Comparison of ENCODE assay signal across 8 cellular contexts in the genomic region with DNA sequence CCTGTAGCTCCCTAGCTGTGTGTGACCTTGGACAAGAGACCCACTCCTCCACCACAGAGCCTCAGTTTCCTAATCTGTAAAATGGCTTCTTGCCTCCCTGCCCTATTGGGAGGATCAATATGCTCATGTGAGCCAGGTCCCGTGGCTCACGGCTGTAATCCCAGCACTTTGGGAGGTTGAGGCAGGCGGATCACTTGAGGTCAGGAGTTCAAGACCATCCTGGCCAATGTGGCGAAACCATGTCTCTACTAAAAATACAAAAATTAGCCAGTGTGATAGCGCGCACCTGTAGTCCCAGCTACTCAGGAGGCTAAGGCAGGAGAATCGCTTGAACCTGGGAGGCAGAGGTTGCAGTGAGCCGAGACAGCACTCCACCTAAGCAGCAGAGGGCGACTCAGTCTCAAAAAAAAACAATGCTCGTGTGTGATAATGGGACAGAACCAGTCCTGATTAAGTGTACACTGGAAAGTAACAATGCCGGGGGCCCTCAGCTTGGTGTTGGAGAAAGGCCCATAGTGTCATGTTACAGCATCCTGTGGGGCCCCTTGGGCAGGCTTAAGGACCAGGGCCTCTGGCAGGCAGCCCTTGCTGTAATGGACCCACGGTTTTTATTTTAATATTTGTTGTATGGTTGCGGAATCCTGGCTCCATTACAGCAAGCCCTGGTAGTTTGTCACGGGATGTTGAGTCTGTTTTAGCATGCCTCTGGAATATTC. TPM values are rescaled to one million over a fixed set of nuclear protein-coding genes. Genes with fewer than 3 reads are reported as not detected.
DNase-seq lines count a peak whose midpoint lies in the region; ATAC-seq and TF ChIP-seq lines count a peak whose summit lies in the region.

No MANE protein-coding gene starts in this region.

- H3K36me3 Mint-ChIP-seq in activated CD8-positive, alpha-beta memory T cell treated with anti-CD3 and anti-CD28 coated beads, Interleukin-2, amount 10 ng/mL, durations not matched to agents 7 days and 5 days = peaks cover 25% of the 10 kb centered on the region

- no peaks in the 10 kb centered on the region for H3K9me3 ChIP-seq in prostate gland

- no peaks in the 10 kb centered on the region for H3K4me1 ChIP-seq in prostate gland (replicated peaks)

- no peak for ATAC-seq in activated CD8-positive, alpha-beta memory T cell treated with anti-CD3 and anti-CD28 coated beads, Interleukin-2, amount 10 ng/mL, durations not matched to agents 7 days and 5 days
- ATAC-seq in GM18861 (IDR thresholded peaks at IDR 0.05; ENCODE audit: unreplicated experiment) = no peak

- TF ChIP-seq POLR2A in prostate gland (IDR thresholded peaks at IDR 0.05) = no peak

- CTCF ChIA-PET in HEK293T (lab: Yijun Ruan, JAX) = interaction anchor here (0.6 to 5.0 kb wide), 5 partner anchors 19 to 173 kb away, joined by 3 to 56 read pairs (median 5); no protein-coding TSS in a partner anchor
- CTCF ChIA-PET in activated CD8-positive, alpha-beta memory T cell treated with anti-CD3 and anti-CD28 coated beads, Interleukin-2, amount 10 ng/mL, durations not matched to agents 7 days and 5 days (lab: Charles Lee) = interaction anchor here (0.6 to 3.1 kb wide), 18 partner anchors 10 to 357 kb away, joined by 3 to 21 read pairs (median 4); a partner anchor contains a TSS

- WGBS in prostate gland = 34% methylated on average over 14 of the region's 14 CpGs

- peaks cover 47% of the 10 kb centered on the region for H3K4me1 Mint-ChIP-seq in activated CD8-positive, alpha-beta memory T cell treated with anti-CD3 and anti-CD28 coated beads, Interleukin-2, amount 10 ng/mL, durations not matched to agents 7 days and 5 days

- H3K27me3 Mint-ChIP-seq in activated CD8-positive, alpha-beta memory T cell treated with anti-CD3 and anti-CD28 coated beads, Interleukin-2, amount 10 ng/mL, durations not matched to agents 7 days and 5 days = no peaks in the 10 kb centered on the region

- DNase-seq in HEK293T (ENCODE audit: extremely low spot score) (peak; percentile 52), NCI-H526 treated with DMSO at 0.1 percent for 48 hours (lab: John Stamatoyannopoulos, UW) (peak; percentile 61), fibroblast of peridontal ligament (ENCODE audit: extremely low read depth) (peak; percentile 94), prostate gland (ENCODE audit: low spot score) (no peak), foreskin melanocyte (no peak)
- peak; percentile 66 for DNase-seq in activated CD8-positive, alpha-beta memory T cell treated with anti-CD3 and anti-CD28 coated beads, Interleukin-2, amount 10 ng/mL, durations not matched to agents 7 days and 5 days

- no peak overlapping the region for H3K4me3 Mint-ChIP-seq in activated CD8-positive, alpha-beta memory T cell treated with anti-CD3 and anti-CD28 coated beads, Interleukin-2, amount 10 ng/mL, durations not matched to agents 7 days and 5 days

- TF ChIP-seq CTCF in C4-2B (conservative IDR thresholded peaks at IDR 0.05) = peak; percentile 86
- peak in 3 of 4 experiments; percentile 72 to 79 (median 78) for TF ChIP-seq CTCF in prostate gland (IDR thresholded peaks at IDR 0.05)

- no peak overlapping the region for H3K4me3 ChIP-seq in prostate gland

- no peak overlapping the region for H3K27ac Mint-ChIP-seq in activated CD8-positive, alpha-beta memory T cell treated with anti-CD3 and anti-CD28 coated beads, Interleukin-2, amount 10 ng/mL, durations not matched to agents 7 days and 5 days

- peaks cover 5% of the 10 kb centered on the region in 2 donors for H3K36me3 ChIP-seq in prostate gland

- POLR2A ChIA-PET in HEK293T (lab: Yijun Ruan, JAX) = interaction anchor here (0.9 to 1.1 kb wide), 3 partner anchors 44 to 67 kb away, joined by 3 to 5 read pairs (median 3); no protein-coding TSS in a partner anchor

- H3K27me3 ChIP-seq in prostate gland (replicated peaks; ENCODE audit: insufficient read depth) = no peaks in the 10 kb centered on the region

- H3K27ac ChIP-seq in C4-2B = no peak overlapping the region
- no peak overlapping the region for H3K27ac ChIP-seq in prostate gland

- intact Hi-C loops in prostate gland (cut with DNase I) = loop anchor here (2.0 kb wide), 1 partner anchor 44 kb away; no protein-coding TSS in a partner anchor

- no peaks in the 10 kb centered on the region for H3K9me3 Mint-ChIP-seq in activated CD8-positive, alpha-beta memory T cell treated with anti-CD3 and anti-CD28 coated beads, Interleukin-2, amount 10 ng/mL, durations not matched to agents 7 days and 5 days (ENCODE audit: low read depth)

TF ChIP-seq in HEK293T, 16 proteins besides CTCF, POLR2A, EP300 and RAD21:
- TF ChIP-seq FOXM1 (IDR thresholded peaks at IDR 0.05; ENCODE audit: borderline replicate concordance) (no peak), CTBP1 (IDR thresholded peaks at IDR 0.05; ENCODE audit: borderline replicate concordance) (no peak), L3MBTL2 (conservative IDR thresholded peaks at IDR 0.05) (no peak), TARDBP (IDR thresholded peaks at IDR 0.05) (no peak), BHLHE40 (IDR thresholded peaks at IDR 0.05; ENCODE audit: borderline replicate concordance) (no peak), ZNF384 (IDR thresholded peaks at IDR 0.05) (no peak), ELF4 (IDR thresholded peaks at IDR 0.05) (no peak), SUZ12 (IDR thresholded peaks at IDR 0.05) (no peak), ARNT (IDR thresholded peaks at IDR 0.05) (no peak), FOXA1 (IDR thresholded peaks at IDR 0.05) (no peak)
- TF ChIP-seq, protein P1, sequence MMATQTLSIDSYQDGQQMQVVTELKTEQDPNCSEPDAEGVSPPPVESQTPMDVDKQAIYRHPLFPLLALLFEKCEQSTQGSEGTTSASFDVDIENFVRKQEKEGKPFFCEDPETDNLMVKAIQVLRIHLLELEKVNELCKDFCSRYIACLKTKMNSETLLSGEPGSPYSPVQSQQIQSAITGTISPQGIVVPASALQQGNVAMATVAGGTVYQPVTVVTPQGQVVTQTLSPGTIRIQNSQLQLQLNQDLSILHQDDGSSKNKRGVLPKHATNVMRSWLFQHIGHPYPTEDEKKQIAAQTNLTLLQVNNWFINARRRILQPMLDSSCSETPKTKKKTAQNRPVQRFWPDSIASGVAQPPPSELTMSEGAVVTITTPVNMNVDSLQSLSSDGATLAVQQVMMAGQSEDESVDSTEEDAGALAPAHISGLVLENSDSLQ (IDR thresholded peaks at IDR 0.05) = no peak
TF ChIP-seq in HEK293T: peak in this region for 0.

RNA-seq across cellular contexts. Expression of a gene that starts 6.8 kb away (rescaled TPM):
- total RNA-seq in activated CD8-positive, alpha-beta memory T cell treated with anti-CD3 and anti-CD28 coated beads, Interleukin-2, amount 10 ng/mL, durations not matched to agents 7 days and 5 days = 1,000 to 10,000 TPM; 1,876 to 2,018 TPM
- 1,000 to 10,000 TPM; 4,118 to 4,499 TPM for total RNA-seq in prostate gland

RNA-seq across cellular contexts. Expression of a gene that starts 9.4 kb away (rescaled TPM):
- total RNA-seq in activated CD8-positive, alpha-beta memory T cell treated with anti-CD3 and anti-CD28 coated beads, Interleukin-2, amount 10 ng/mL, durations not matched to agents 7 days and 5 days = 1 to 10 TPM; 2.1 to 7.9 TPM
- 100 to 1,000 TPM; 140 to 153 TPM for total RNA-seq in prostate gland

RNA-seq across cellular contexts. Expression of a gene that starts 15.6 kb away (rescaled TPM):
- 1,000 to 10,000 TPM; 2,143 to 2,523 TPM for total RNA-seq in activated CD8-positive, alpha-beta memory T cell treated with anti-CD3 and anti-CD28 coated beads, Interleukin-2, amount 10 ng/mL, durations not matched to agents 7 days and 5 days
- 1,000 to 10,000 TPM; 2,414 to 3,956 TPM for total RNA-seq in prostate gland

RNA-seq across cellular contexts. Expression of a gene that starts 24.8 kb away (rescaled TPM):
- under 1 TPM; 0.19 to 0.53 TPM for total RNA-seq in activated CD8-positive, alpha-beta memory T cell treated with anti-CD3 and anti-CD28 coated beads, Interleukin-2, amount 10 ng/mL, durations not matched to agents 7 days and 5 days
- 10 to 100 TPM in 1 of 2 donors, 1 to 10 TPM in 1; 2.5 to 14.5 TPM for total RNA-seq in prostate gland

RNA-seq across cellular contexts. Expression of a gene that starts 29.0 kb away (rescaled TPM):
- 100 to 1,000 TPM; 112 to 151 TPM for total RNA-seq in activated CD8-positive, alpha-beta memory T cell treated with anti-CD3 and anti-CD28 coated beads, Interleukin-2, amount 10 ng/mL, durations not matched to agents 7 days and 5 days
- total RNA-seq in prostate gland = 10 to 100 TPM in 1 of 2 donors, 1 to 10 TPM in 1; 2.9 to 10.7 TPM

Comparison
In these comparisons a context has a peak if more than half of its experiments do, and no peak if none do; other contexts are left out.
1. DNase-seq: peak in HEK293T (single experiment), NCI-H526 treated with DMSO at 0.1 percent for 48 hours (single experiment), activated CD8-positive, alpha-beta memory T cell treated with anti-CD3 and anti-CD28 coated beads, Interleukin-2, amount 10 ng/mL, durations not matched to agents 7 days and 5 days (single experiment) and fibroblast of peridontal ligament (single experiment); none in prostate gland (single experiment) and foreskin melanocyte (single experiment).
2. RNA of a gene that starts 9.4 kb away (total RNA-seq): 140 to 153 TPM in prostate gland; 2.1 to 7.9 TPM in activated CD8-positive, alpha-beta memory T cell treated with anti-CD3 and anti-CD28 coated beads, Interleukin-2, amount 10 ng/mL, durations not matched to agents 7 days and 5 days; every median in the first group is over 10 times any median in the second.